ENCODE assay signal across 25 cellular contexts in genomic region chr3:77326586-77326985, GRCh38.
"Had no signal": no experiment of that assay in that cellular context is flagged by ENCODE, and none has a peak within 500 bp of the region (broad histone marks: within the 10 kb centered on the region; RNA-seq: fewer than 3 reads in every experiment).

No MANE protein-coding gene starts in this region.

- DNase-seq: hippocampal formation; left colon; left lung; mesendoderm; naive B cell; ovary; right lobe of liver; stimulated activated CD4-positive, alpha-beta T cell treated with anti-CD3 and anti-CD28 coated beads, Interleukin-1b, Interleukin-23, amount 100 ng/mL, for 48 hours; stimulated activated CD4-positive, alpha-beta T cell treated with anti-CD3 and anti-CD28 coated beads, Interleukin-2, amount 100 ng/mL, for 48 hours; stimulated activated CD4-positive, alpha-beta T cell treated with anti-CD3 and anti-CD28 coated beads, Interleukin-4, amount 100 ng/mL, for 4 hours; stimulated activated CD8-positive, alpha-beta memory T cell treated with anti-CD3 and anti-CD28 coated beads, Interleukin-4, amount 100 ng/mL, for 48 hours; stimulated activated naive CD4-positive, alpha-beta T cell treated with Interleukin-2 at 50 U/mL for 16 hours; stimulated activated naive CD8-positive, alpha-beta T cell treated with anti-CD3 and anti-CD28 coated beads, Interleukin-15, amount 100 ng/mL, for 72 hours; substantia nigra; uterus had no signal

- H3K9me3 Mint-ChIP-seq: type B pancreatic cell had no signal

- H3K36me3 Mint-ChIP-seq: mesothelial cell of epicardium; naive B cell; natural killer cell treated with Interleukin-12 subunit alpha and Interleukin-12 subunit beta and Interleukin-15 and Interleukin-18, amount 100 ng/mL, for 72 hours; stimulated activated memory B cell treated with anti-CD40 and anti-IgM and Interleukin-4, amounts not matched to agents 10 μg/mL and 1 μg/mL and 100 μg/mL, for 72 hours; type B pancreatic cell had no signal

- H3K9me3 ChIP-seq: left lung, ovary, right atrium auricular region, right lobe of liver, tibial nerve, uterus had no signal

- ATAC-seq: left colon; left lung; natural killer cell treated with Interleukin-12 subunit alpha and Interleukin-12 subunit beta and Interleukin-15 and Interleukin-18, amount 100 ng/mL, for 72 hours; right lobe of liver; stimulated activated memory B cell treated with anti-CD40 and anti-IgM and Interleukin-4, amounts not matched to agents 10 μg/mL and 1 μg/mL and 100 μg/mL, for 72 hours; stimulated activated naive CD8-positive, alpha-beta T cell treated with anti-CD3 and anti-CD28 coated beads, Interleukin-15, amount 100 ng/mL, for 72 hours had no signal

- H3K4me1 Mint-ChIP-seq: mesothelial cell of epicardium; naive B cell; stimulated activated memory B cell treated with anti-CD40 and anti-IgM and Interleukin-4, amounts not matched to agents 10 μg/mL and 1 μg/mL and 100 μg/mL, for 72 hours; stimulated activated naive CD8-positive, alpha-beta T cell treated with anti-CD3 and anti-CD28 coated beads, Interleukin-15, amount 100 ng/mL, for 72 hours had no signal

- H3K27me3 ChIP-seq: left lung, ovary, right atrium auricular region, right lobe of liver, tibial nerve, uterus had no signal

- H3K27me3 Mint-ChIP-seq: naive B cell; natural killer cell treated with Interleukin-12 subunit alpha and Interleukin-12 subunit beta and Interleukin-15 and Interleukin-18, amount 100 ng/mL, for 72 hours; progenitor cell of endocrine pancreas; stimulated activated memory B cell treated with anti-CD40 and anti-IgM and Interleukin-4, amounts not matched to agents 10 μg/mL and 1 μg/mL and 100 μg/mL, for 72 hours; stimulated activated naive CD8-positive, alpha-beta T cell treated with anti-CD3 and anti-CD28 coated beads, Interleukin-15, amount 100 ng/mL, for 72 hours; type B pancreatic cell had no signal

- H3K27ac ChIP-seq: left lung, ovary, right atrium auricular region, right lobe of liver, tibial nerve, uterus had no signal

- H3K27ac Mint-ChIP-seq: mesothelial cell of epicardium; natural killer cell treated with Interleukin-12 subunit alpha and Interleukin-12 subunit beta and Interleukin-15 and Interleukin-18, amount 100 ng/mL, for 72 hours; progenitor cell of endocrine pancreas; stimulated activated memory B cell treated with anti-CD40 and anti-IgM and Interleukin-4, amounts not matched to agents 10 μg/mL and 1 μg/mL and 100 μg/mL, for 72 hours; stimulated activated naive CD8-positive, alpha-beta T cell treated with anti-CD3 and anti-CD28 coated beads, Interleukin-15, amount 100 ng/mL, for 72 hours; type B pancreatic cell had no signal

- H3K36me3 ChIP-seq: left lung, ovary, right atrium auricular region, right lobe of liver, tibial nerve, uterus had no signal

- H3K4me3 Mint-ChIP-seq: mesothelial cell of epicardium; naive B cell; natural killer cell treated with Interleukin-12 subunit alpha and Interleukin-12 subunit beta and Interleukin-15 and Interleukin-18, amount 100 ng/mL, for 72 hours; stimulated activated memory B cell treated with anti-CD40 and anti-IgM and Interleukin-4, amounts not matched to agents 10 μg/mL and 1 μg/mL and 100 μg/mL, for 72 hours; stimulated activated naive CD8-positive, alpha-beta T cell treated with anti-CD3 and anti-CD28 coated beads, Interleukin-15, amount 100 ng/mL, for 72 hours; type B pancreatic cell had no signal

- H3K4me3 ChIP-seq: left lung, lung, ovary, right atrium auricular region, right lobe of liver, smooth muscle cell, tibial nerve, uterus had no signal

- FAIRE-seq: keratinocyte had no signal
